16 cellular contexts compared by ENCODE assay signal in genomic region chr22:46524203-46524740, GRCh38. TPM values are rescaled to one million over a fixed set of nuclear protein-coding genes. Genes with fewer than 3 reads are reported as not detected.
DNase-seq lines count a peak whose midpoint lies in the region; ATAC-seq and TF ChIP-seq lines count a peak whose summit lies in the region.
"Had no signal": no experiment of that assay in that cellular context is flagged by ENCODE, and none has a peak within 500 bp of the region (broad histone marks: within the 10 kb centered on the region; RNA-seq: fewer than 3 reads in every experiment).

No MANE protein-coding gene starts in this region.

- H2BK20ac ChIP-seq in IMR-90 (ENCODE audit: low read depth, low read length) = no peak overlapping the region

- TF ChIP-seq POLR2A in IMR-90 (IDR thresholded peaks at IDR 0.05; ENCODE audit: low read depth, low read length) (no peak), vagina (IDR thresholded peaks at IDR 0.05) (no peak)

- no peaks in the 10 kb centered on the region for H3K9me3 Mint-ChIP-seq in endodermal cell
- no peaks in the 10 kb centered on the region for H3K9me3 Mint-ChIP-seq in stimulated activated memory B cell treated with anti-CD40 and anti-IgM and Interleukin-4, amounts not matched to agents 10 μg/mL and 1 μg/mL and 100 μg/mL, for 72 hours

- no peak overlapping the region for H2BK120ac ChIP-seq in IMR-90 (ENCODE audit: low read depth, low read length)

- H2AK5ac ChIP-seq in IMR-90 (ENCODE audit: low read depth, low read length) = no peak overlapping the region

- H3K4me1 Mint-ChIP-seq in endodermal cell = peaks cover 21% of the 10 kb centered on the region
- H3K4me1 Mint-ChIP-seq in stimulated activated memory B cell treated with anti-CD40 and anti-IgM and Interleukin-4, amounts not matched to agents 10 μg/mL and 1 μg/mL and 100 μg/mL, for 72 hours = peaks cover 11% of the 10 kb centered on the region

- no peak overlapping the region for H3K56ac ChIP-seq in IMR-90 (ENCODE audit: extremely low read depth, insufficient read depth, low read length)

- H3K79me2 ChIP-seq in PC-9 (ENCODE audit: low read depth) = peaks cover 47% of the 10 kb centered on the region

- H3K9me2 ChIP-seq in PC-9 (ENCODE audit: insufficient read depth) = no peaks in the 10 kb centered on the region

- no peak overlapping the region for H2AK9ac ChIP-seq in IMR-90 (replicated peaks; ENCODE audit: low read depth, low read length, poor library complexity)

- in situ Hi-C loops in IMR-90 (cut with MboI; ENCODE audit: low sequenced_read_pairs) = no loop called here

- 51% methylated on average over 8 of the region's 19 CpGs; no CpG with 5 or more reads in 1 of the 2 experiments for WGBS in IMR-90 (ENCODE audit: extremely low coverage in 2 of 2, insufficient read length in 1 of 2), 2 experiments
- 78 to 82% methylated on average over 15 to 19 of the region's 19 CpGs for WGBS in endodermal cell (ENCODE audit: insufficient coverage in 1 of 2, insufficient read length in 1 of 2), 2 experiments

- intact Hi-C loops in IMR-90 (cut with micrococcal nuclease) = loop anchor here (10.0 kb wide), 1 partner anchor 129 kb away; no protein-coding TSS in a partner anchor
- intact Hi-C loops in PC-9 (cut with micrococcal nuclease; ENCODE audit: unreplicated experiment) = no loop called here
- intact Hi-C loops in vagina (cut with DNase I) = no loop called here

- TF ChIP-seq CTCF in IMR-90 (conservative IDR thresholded peaks at IDR 0.05; ENCODE audit: low read depth, low read length) = no peak
- no peak for TF ChIP-seq CTCF in endodermal cell (conservative IDR thresholded peaks at IDR 0.05)
- TF ChIP-seq CTCF in PC-9 (conservative IDR thresholded peaks at IDR 0.05) = no peak
- TF ChIP-seq CTCF in vagina (IDR thresholded peaks at IDR 0.05) = no peak

- H2BK15ac ChIP-seq in IMR-90 (ENCODE audit: low read depth, low read length) = no peak overlapping the region

- no peak overlapping the region for H3K18ac ChIP-seq in IMR-90 (ENCODE audit: low read depth, low read length)

- no peaks in the 10 kb centered on the region for H3K9me1 ChIP-seq in IMR-90 (ENCODE audit: insufficient read depth, low read length)

- H2AFZ ChIP-seq in IMR-90 (replicated peaks; ENCODE audit: low read length, poor library complexity) (peak overlapping the region; percentile 14), PC-9 (no peak overlapping the region)
- H2AFZ ChIP-seq: GM23248 had no signal

- H3K4me2 ChIP-seq in BLaER1 treated with 17β-estradiol and CSF1 and Interleukin-3, amounts not matched to agents 10 nM and 100 nM = peak overlapping the region in 9 of 11 experiments; percentile 28 to 77 (median 62); a peak in 17 of 22 replicates
- H3K4me2 ChIP-seq in IMR-90 (ENCODE audit: low read depth, low read length) = no peak overlapping the region
- no peak overlapping the region for H3K4me2 ChIP-seq in PC-9

- H3K27ac ChIP-seq in BLaER1 treated with 17β-estradiol and CSF1 and Interleukin-3, amounts not matched to agents 10 nM and 100 nM = no peak overlapping the region
- H3K27ac ChIP-seq in IMR-90 (ENCODE audit: insufficient read depth, low read length) (no peak overlapping the region), endodermal cell (ENCODE audit: low read depth, low read length) (no peak overlapping the region), PC-9 (no peak overlapping the region; the same call in 1 of the 2 replicates), vagina (no peak overlapping the region)
- H3K27ac ChIP-seq: GM23248 had no signal

- H3K36me3 ChIP-seq in BLaER1 treated with 17β-estradiol and CSF1 and Interleukin-3, amounts not matched to agents 10 nM and 100 nM = no peaks in the 10 kb centered on the region
- H3K36me3 ChIP-seq in IMR-90 (ENCODE audit: control insufficient read depth, insufficient read depth, low read length) (no peaks in the 10 kb centered on the region), endodermal cell (ENCODE audit: control insufficient read depth, insufficient read depth, low read length) (peaks cover 1% of the 10 kb centered on the region), PC-9 (ENCODE audit: low read depth) (no peaks in the 10 kb centered on the region), vagina (no peaks in the 10 kb centered on the region)

- H3K79me1 ChIP-seq in IMR-90 (ENCODE audit: low read depth in 1 of 2, low read length in 2 of 2) = no peaks in the 10 kb centered on the region

- H3K4me1 ChIP-seq in BLaER1 treated with 17β-estradiol and CSF1 and Interleukin-3, amounts not matched to agents 10 nM and 100 nM = peaks cover 30 to 85% (median 70%) of the 10 kb centered on the region in 10 experiments
- H3K4me1 ChIP-seq in IMR-90 (ENCODE audit: control insufficient read depth, insufficient read depth, low read length) (no peaks in the 10 kb centered on the region), endodermal cell (ENCODE audit: control insufficient read depth, insufficient read depth, low read length) (peaks cover 5% of the 10 kb centered on the region), PC-9 (replicated peaks; ENCODE audit: insufficient read depth) (peaks cover 38% of the 10 kb centered on the region), vagina (peaks cover 20% of the 10 kb centered on the region)

- H3K4me3 Mint-ChIP-seq in endodermal cell = no peak overlapping the region
- H3K4me3 Mint-ChIP-seq in stimulated activated memory B cell treated with anti-CD40 and anti-IgM and Interleukin-4, amounts not matched to agents 10 μg/mL and 1 μg/mL and 100 μg/mL, for 72 hours = no peak overlapping the region

- CTCF ChIA-PET in IMR-90 (lab: Yijun Ruan, JAX) (no interaction called here), PC-9 (lab: Charles Lee) (no interaction called here)

- no peak overlapping the region for H4K5ac ChIP-seq in IMR-90 (ENCODE audit: low read depth, low read length)

- H4K20me1 ChIP-seq in BLaER1 treated with 17β-estradiol and CSF1 and Interleukin-3, amounts not matched to agents 10 nM and 100 nM = peaks cover 0 to 8% (median 0%) of the 10 kb centered on the region in 11 experiments; a peak in 2 of 22 replicates
- H4K20me1 ChIP-seq in IMR-90 (ENCODE audit: insufficient read depth, low read length) (no peaks in the 10 kb centered on the region), PC-9 (ENCODE audit: insufficient read depth) (no peaks in the 10 kb centered on the region)

- H3K36me3 Mint-ChIP-seq in endodermal cell (ENCODE audit: low read depth) = peaks cover 8% of the 10 kb centered on the region
- H3K36me3 Mint-ChIP-seq in stimulated activated memory B cell treated with anti-CD40 and anti-IgM and Interleukin-4, amounts not matched to agents 10 μg/mL and 1 μg/mL and 100 μg/mL, for 72 hours = no peaks in the 10 kb centered on the region

- H4K8ac ChIP-seq in IMR-90 (ENCODE audit: low read depth in 2 of 2, low read length in 2 of 2) = no peak overlapping the region

- H3K27me3 ChIP-seq in BLaER1 treated with 17β-estradiol and CSF1 and Interleukin-3, amounts not matched to agents 10 nM and 100 nM = peaks cover 0 to 10% (median 0%) of the 10 kb centered on the region in 11 experiments; a peak in 1 of 22 replicates
- H3K27me3 ChIP-seq in IMR-90 (ENCODE audit: control insufficient read depth, insufficient read depth, low read length) (peaks cover 25% of the 10 kb centered on the region), endodermal cell (ENCODE audit: control insufficient read depth, insufficient read depth, low read length, poor library complexity, severe bottlenecking) (no peaks in the 10 kb centered on the region), PC-9 (ENCODE audit: insufficient read depth, low read depth) (no peaks in the 10 kb centered on the region), vagina (no peaks in the 10 kb centered on the region)

- 0 out of 22 replicates have a peak overlapping the region, but pooled peaks of 1 of the 11 experiments have one; percentile 3 for H3K9ac ChIP-seq in BLaER1 treated with 17β-estradiol and CSF1 and Interleukin-3, amounts not matched to agents 10 nM and 100 nM
- no peak overlapping the region for H3K9ac ChIP-seq in IMR-90 (ENCODE audit: low read depth, low read length)
- H3K9ac ChIP-seq in endodermal cell (ENCODE audit: extremely low read depth, low read length, poor library complexity, severe bottlenecking) = no peak overlapping the region
- H3K9ac ChIP-seq: GM23248 had no signal

- BruUV-seq in IMR-90 (replicated peaks; lab: Mats Ljungman, UMichigan) (no TSS peak), PC-9 (replicated peaks; lab: Mats Ljungman, UMichigan) (no TSS peak)

- no peak for DNase-seq in IMR-90
- DNase-seq in endodermal cell = peak; percentile 49
- DNase-seq in PC-9 = no peak
- no peak for DNase-seq in activated CD4-positive, alpha-beta T cell treated with anti-CD3 and anti-CD28 coated beads, Interleukin-2, amount 50 U/mL, for 1 hour
- no peak for DNase-seq in vagina (ENCODE audit: extremely low spot score in 2 of 2)
- DNase-seq: DMS79, GM23248, KG1, NCI-H1417, NCI-H1930, NCI-H226, NCI-H524 treated with DMSO at 0.1 percent for 48 hours, RPMI8226 had no signal

- no peak overlapping the region for H2BK5ac ChIP-seq in IMR-90 (ENCODE audit: low read depth, low read length, poor library complexity, severe bottlenecking)

- no peak overlapping the region for H3K4me3 ChIP-seq in BLaER1 treated with 17β-estradiol and CSF1 and Interleukin-3, amounts not matched to agents 10 nM and 100 nM
- no peak overlapping the region for H3K4me3 ChIP-seq in IMR-90 (ENCODE audit: insufficient read depth, low read depth, low read length)
- no peak overlapping the region for H3K4me3 ChIP-seq in endodermal cell (ENCODE audit: low read length)
- no peak overlapping the region for H3K4me3 ChIP-seq in PC-9
- H3K4me3 ChIP-seq in vagina = no peak overlapping the region
- H3K4me3 ChIP-seq: GM23248 had no signal

- no peak overlapping the region for H3K23ac ChIP-seq in IMR-90 (ENCODE audit: low read depth, low read length)

- POLR2A ChIA-PET in IMR-90 (lab: Charles Lee; ENCODE audit: unreplicated experiment) = no interaction called here
- POLR2A ChIA-PET in PC-9 (lab: Charles Lee; ENCODE audit: unreplicated experiment) = no interaction called here

- peaks cover 22% of the 10 kb centered on the region for H3F3A ChIP-seq in PC-9 (ENCODE audit: insufficient read depth, low read depth)

- no peak for ATAC-seq in IMR-90 (ENCODE audit: low read depth)
- ATAC-seq in stimulated activated memory B cell treated with anti-CD40 and anti-IgM and Interleukin-4, amounts not matched to agents 10 μg/mL and 1 μg/mL and 100 μg/mL, for 72 hours = peak; percentile 31
- ATAC-seq: HCT116 had no signal

- no peaks in the 10 kb centered on the region for H3K9me3 ChIP-seq in BLaER1 treated with 17β-estradiol and CSF1 and Interleukin-3, amounts not matched to agents 10 nM and 100 nM (replicated peaks in 1 of 11)
- no peaks in the 10 kb centered on the region for H3K9me3 ChIP-seq in IMR-90 (ENCODE audit: control insufficient read depth, insufficient read depth, low read length)
- no peaks in the 10 kb centered on the region for H3K9me3 ChIP-seq in endodermal cell (ENCODE audit: control insufficient read depth, low read length)
- no peaks in the 10 kb centered on the region for H3K9me3 ChIP-seq in PC-9 (ENCODE audit: insufficient read depth, low read depth)
- no peaks in the 10 kb centered on the region for H3K9me3 ChIP-seq in vagina

- H3K14ac ChIP-seq in IMR-90 (replicated peaks; ENCODE audit: low read depth, low read length) = no peak overlapping the region

- no peak overlapping the region for H3K4ac ChIP-seq in IMR-90 (ENCODE audit: low read depth, low read length)

- dilution Hi-C loops in IMR-90 (cut with HindIII; ENCODE audit: low sequenced_read_pairs, unreplicated experiment) = no loop called here

- no peak overlapping the region for H3K27ac Mint-ChIP-seq in endodermal cell
- no peak overlapping the region for H3K27ac Mint-ChIP-seq in stimulated activated memory B cell treated with anti-CD40 and anti-IgM and Interleukin-4, amounts not matched to agents 10 μg/mL and 1 μg/mL and 100 μg/mL, for 72 hours

- H4K91ac ChIP-seq in IMR-90 (ENCODE audit: insufficient read depth, low read depth, low read length) = no peak overlapping the region

- TF ChIP-seq RAD21 in IMR-90 (IDR thresholded peaks at IDR 0.05; ENCODE audit: low read length) = no peak

- H3K27me3 Mint-ChIP-seq in endodermal cell (ENCODE audit: insufficient read depth) = no peaks in the 10 kb centered on the region
- peaks cover 62% of the 10 kb centered on the region for H3K27me3 Mint-ChIP-seq in stimulated activated memory B cell treated with anti-CD40 and anti-IgM and Interleukin-4, amounts not matched to agents 10 μg/mL and 1 μg/mL and 100 μg/mL, for 72 hours

RNA-seq across cellular contexts. Expression of gene CELSR1, which starts 13.1 kb away (rescaled TPM):
- total RNA-seq in IMR-90 (2012; rRNA removed) = 0.36 and 0.56 TPM in 2 replicates
- polyA plus RNA-seq in IMR-90 (2012; rRNA removed) = 0.82 and 1.4 TPM in 2 replicates
- 0.47 and 1.2 TPM in 2 replicates for polyA plus RNA-seq in IMR-90 (2012; cell fraction: cytosol; rRNA removed)
- 0.91 and 1.9 TPM in 2 replicates for polyA plus RNA-seq in IMR-90 (2012; cell fraction: nucleus; rRNA removed; ENCODE audit: low replicate concordance)
- 10 to 100 TPM; 24.4 to 34.1 TPM for total RNA-seq in endodermal cell
- 27.1 TPM for polyA plus RNA-seq in endodermal cell (2013, experiment 1 of 2)
- polyA plus RNA-seq in endodermal cell (2013, experiment 2 of 2) = 27.1 TPM
- total RNA-seq in PC-9 (2021) = 37.6 and 55.4 TPM in 2 replicates
- total RNA-seq in vagina = 32.9 TPM

Comparison
In these comparisons a context has a peak if more than half of its experiments do, and no peak if none do; other contexts are left out.
1. H3K4me2 ChIP-seq: peak in BLaER1 treated with 17β-estradiol and CSF1 and Interleukin-3, amounts not matched to agents 10 nM and 100 nM (9 of 11); none in IMR-90 (single experiment) and PC-9 (single experiment).
2. RNA of gene CELSR1, which starts 13.1 kb away (total RNA-seq): 37.6 to 55.4 TPM in PC-9, 24.4 to 34.1 TPM in endodermal cell and 32.9 TPM in vagina (single experiment); 0.36 to 0.56 TPM in IMR-90; every median in the first group is over 10 times any median in the second.